ENCODE assay signal across 25 cellular contexts in genomic region chr12:70983692-70984091, GRCh38.
DNase-seq lines count a peak whose midpoint lies in the region; ATAC-seq, FAIRE-seq and TF ChIP-seq lines count a peak whose summit lies in the region.
"Had no signal": no experiment of that assay in that cellular context is flagged by ENCODE, and none has a peak within 500 bp of the region (broad histone marks: within the 10 kb centered on the region; RNA-seq: fewer than 3 reads in every experiment).

No MANE protein-coding gene starts in this region.

- WGBS in H1 (ENCODE audit: extremely low coverage in 1 of 2, insufficient coverage in 1 of 2, insufficient read length in 1 of 2, insufficient replicate concordance in 2 of 2, low coverage in 1 of 2, low lambda C conversion rate in 2 of 2, missing lambda C conversion rate in 1 of 2), 2 experiments: 76% methylated on average over 4 of the region's 4 CpGs; no CpG with 5 or more reads in 1 of the 2 experiments
- 62% methylated on average over 4 of the region's 4 CpGs for WGBS in smooth muscle cell (ENCODE audit: low lambda C conversion rate)

- H4K20me1 ChIP-seq in H1 (replicated peaks in 1 of 2; ENCODE audit: control insufficient read depth in 1 of 2, insufficient read depth in 2 of 2, low read length in 2 of 2) (no peaks in the 10 kb centered on the region), smooth muscle cell (ENCODE audit: low read depth) (no peaks in the 10 kb centered on the region)

- no peak overlapping the region for H3K56ac ChIP-seq in H1 (replicated peaks; ENCODE audit: insufficient read length, low read depth, low read length)

- no peak overlapping the region for H3K9ac ChIP-seq in H1 (replicated peaks in 1 of 4; ENCODE audit: extremely low read depth in 1 of 4, low read depth in 3 of 4, low read length in 3 of 4)
- no peak overlapping the region for H3K9ac ChIP-seq in smooth muscle cell (ENCODE audit: low read depth)

- no peaks in the 10 kb centered on the region for H3K79me1 ChIP-seq in H1 (ENCODE audit: low read depth, low read length)

- H3K36me3 ChIP-seq in H1 (ENCODE audit: control insufficient read depth in 2 of 4, insufficient read depth in 4 of 4, low read length in 3 of 4) (no peaks in the 10 kb centered on the region), smooth muscle cell (ENCODE audit: low read depth) (no peaks in the 10 kb centered on the region)
- H3K36me3 ChIP-seq: HAP-1, transverse colon had no signal

- H3K79me2 ChIP-seq in H1 (ENCODE audit: control insufficient read depth in 1 of 2, insufficient read depth in 2 of 2, low read length in 2 of 2): no peaks in the 10 kb centered on the region
- H3K79me2 ChIP-seq in smooth muscle cell (ENCODE audit: low read depth): no peaks in the 10 kb centered on the region

- H3K23me2 ChIP-seq in H1 (ENCODE audit: low read depth, low read length): no peaks in the 10 kb centered on the region

- no peak overlapping the region; the same call in 1 of the 2 replicates for H2BK5ac ChIP-seq in H1 (ENCODE audit: low read depth, low read length)

- TF ChIP-seq POLR2A in H1 (IDR thresholded peaks at IDR 0.05; ENCODE audit: control extremely low read depth in 1 of 2, low read depth in 2 of 2, low read length in 2 of 2): no peak

- TF ChIP-seq RAD21 in H1 (IDR thresholded peaks at IDR 0.05 in 1 of 2, conservative IDR thresholded peaks at IDR 0.05 in 1 of 2; ENCODE audit: low read depth in 2 of 2, low read length in 2 of 2): no peak

- no peak overlapping the region for H4K91ac ChIP-seq in H1 (replicated peaks; ENCODE audit: insufficient read length, low read length)

- no peak overlapping the region for H4K8ac ChIP-seq in H1 (ENCODE audit: extremely low read depth, insufficient read depth, low read length)

- H3K4ac ChIP-seq in H1 (replicated peaks; ENCODE audit: insufficient read length, low read depth, low read length): no peak overlapping the region

- no peaks in the 10 kb centered on the region for H3F3A ChIP-seq in smooth muscle cell (ENCODE audit: low read depth)

- no peak for TF ChIP-seq EP300 in H1 (IDR thresholded peaks at IDR 0.05; ENCODE audit: borderline replicate concordance in 1 of 2, low read depth in 2 of 2, low read length in 2 of 2)

- no peak overlapping the region for H2BK120ac ChIP-seq in H1 (replicated peaks; ENCODE audit: low read depth, low read length)

- H2AFZ ChIP-seq in H1 (ENCODE audit: low read length) (peak overlapping the region; percentile 35; the same call in 1 of the 2 replicates), smooth muscle cell (ENCODE audit: low read depth) (no peak overlapping the region)

- H3K4me3 ChIP-seq in H1 (ENCODE audit: extremely low read depth in 1 of 4, insufficient read depth in 2 of 4, low read depth in 3 of 4, low read length in 4 of 4) (no peak overlapping the region), smooth muscle cell (no peak overlapping the region)
- H3K4me3 ChIP-seq: HAP-1, transverse colon had no signal

- H3K14ac ChIP-seq in H1 (ENCODE audit: insufficient read length): no peak overlapping the region

- DNase-seq in M059J (ENCODE audit: low read depth) (peak; percentile 7), H1 (ENCODE audit: low read depth in 1 of 2, low spot score in 2 of 2) (no peak), kidney tubule cell (ENCODE audit: low spot score) (peak; percentile 49), smooth muscle cell (lab: John Stamatoyannopoulos, UW; ENCODE audit: unreplicated experiment) (no peak), NCI-H2029 (lab: John Stamatoyannopoulos, UW) (no peak)
- DNase-seq: activated CD4-positive, alpha-beta T cell treated with anti-CD3 and anti-CD28 coated beads, Interleukin-2, amount 10 ng/mL, durations not matched to agents 7 days and 5 days; AML-193; head of caudate nucleus; mammary epithelial cell; NCI-H1436; NCI-H2171; NCI-H69; posterior cingulate gyrus; stimulated activated CD4-positive, alpha-beta T cell treated with anti-CD3 and anti-CD28 coated beads, Interleukin-4, amount 100 ng/mL, for 1 hour; stimulated activated naive CD8-positive, alpha-beta T cell treated with anti-CD3 and anti-CD28 coated beads, Interleukin-15, amount 100 ng/mL, for 72 hours; transverse colon had no signal

- peak; percentile 19 for FAIRE-seq in H1 (lab: Jason Lieb, UNC)
- FAIRE-seq: colon, endometrium, GM12891, islet of Langerhans had no signal

- no peak for ATAC-seq in GM21737 (IDR thresholded peaks at IDR 0.05; ENCODE audit: unreplicated experiment)
- no peak for ATAC-seq in HG03039 (IDR thresholded peaks at IDR 0.05; ENCODE audit: unreplicated experiment)
- ATAC-seq: activated T-helper 17 cell treated with anti-CD3 and anti-CD28 coated beads, Interleukin-2, amount 50 U/mL, for 72 hours; Right ventricle myocardium inferior; stimulated activated naive CD8-positive, alpha-beta T cell treated with anti-CD3 and anti-CD28 coated beads, Interleukin-15, amount 100 ng/mL, for 72 hours had no signal

- H3K27ac ChIP-seq in H1 (ENCODE audit: low read depth, low read length): no peak overlapping the region
- peak overlapping the region; percentile 72 for H3K27ac ChIP-seq in smooth muscle cell (ENCODE audit: low read depth)
- H3K27ac ChIP-seq: transverse colon had no signal

- H3K18ac ChIP-seq in H1 (ENCODE audit: extremely low read depth, low read length): no peak overlapping the region

- peaks cover 0 to 5% (median 2%) of the 10 kb centered on the region in 4 experiments; a peak in 2 of 7 replicates for H3K4me1 ChIP-seq in H1 (replicated peaks in 1 of 4; ENCODE audit: control insufficient read depth in 3 of 4, insufficient read depth in 4 of 4, low read length in 3 of 4)
- H3K4me1 ChIP-seq in smooth muscle cell (ENCODE audit: low read depth): peaks cover 24% of the 10 kb centered on the region
- H3K4me1 ChIP-seq: HAP-1, transverse colon had no signal

- TF ChIP-seq CTCF in H1 (IDR thresholded peaks at IDR 0.05; ENCODE audit: control extremely low read depth in 1 of 3, insufficient read depth in 1 of 3, low read depth in 1 of 3, low read length in 3 of 3) (no peak), smooth muscle cell (IDR thresholded peaks at IDR 0.05; ENCODE audit: borderline replicate concordance, insufficient read depth, poor library complexity, severe bottlenecking) (no peak)

- H2BK12ac ChIP-seq in H1 (ENCODE audit: low read depth, low read length): peak overlapping the region; percentile 27; the same call in 1 of the 2 replicates

- POLR2A ChIA-PET in H1 (lab: Charles Lee; ENCODE audit: partially characterized antibody): interaction anchor here (0.5 kb wide), 1 partner anchor 323 kb away, joined by 3 read pairs; no protein-coding TSS in a partner anchor

- no peak overlapping the region for H4K5ac ChIP-seq in H1 (ENCODE audit: insufficient read length, low read depth, low read length)

- CTCF ChIA-PET in H1 (lab: Charles Lee; ENCODE audit: partially characterized antibody): no interaction called here

- H3K9me3 ChIP-seq in H1 (ENCODE audit: insufficient read depth in 2 of 2, low read depth in 1 of 2, low read length in 1 of 2) (no peaks in the 10 kb centered on the region), smooth muscle cell (replicated peaks; ENCODE audit: low read depth) (no peaks in the 10 kb centered on the region)
- H3K9me3 ChIP-seq: HAP-1, transverse colon had no signal

- H3K27me3 ChIP-seq in H1 (replicated peaks in 1 of 4; ENCODE audit: control insufficient read depth in 3 of 4, extremely low read depth in 1 of 4, insufficient read depth in 3 of 4, low read length in 3 of 4): no peaks in the 10 kb centered on the region
- H3K27me3 ChIP-seq in smooth muscle cell (ENCODE audit: low read depth): no peaks in the 10 kb centered on the region
- H3K27me3 ChIP-seq: transverse colon had no signal

- 0 out of 2 replicates have a peak overlapping the region, but pooled peaks have one; percentile 22 for H2BK15ac ChIP-seq in H1 (ENCODE audit: low read length)

- H3K4me2 ChIP-seq in H1 (ENCODE audit: insufficient read depth in 1 of 2, low read depth in 2 of 2, low read length in 2 of 2) (peak overlapping the region in 1 of 2 experiments; percentile 13; a peak in 1 of 4 replicates), smooth muscle cell (peak overlapping the region; percentile 46)

- H3K23ac ChIP-seq in H1 (ENCODE audit: insufficient read length): no peak overlapping the region

- H2AK5ac ChIP-seq in H1 (ENCODE audit: low read depth, low read length): no peak overlapping the region; the same call in 1 of the 2 replicates

- no peak overlapping the region for H2BK20ac ChIP-seq in H1 (ENCODE audit: low read length)

TF ChIP-seq in H1, 55 proteins besides CTCF, POLR2A, EP300 and RAD21:
- TF ChIP-seq NRF1 (IDR thresholded peaks at IDR 0.05; ENCODE audit: low read depth, low read length) (no peak), TEAD4 (IDR thresholded peaks at IDR 0.05; ENCODE audit: low read depth, low read length) (peak; percentile 59; the same call in 1 of the 2 replicates)
TF ChIP-seq in H1: peak in this region for 1.

Comparison
In these comparisons a context has a peak if more than half of its experiments do, and no peak if none do; other contexts are left out.
1. DNase-seq: peak in M059J (single experiment) and kidney tubule cell (single experiment); none in H1 (0 of 2), smooth muscle cell (single experiment) and NCI-H2029 (single experiment).